8 cellular contexts compared by ENCODE assay signal in the genomic region with DNA sequence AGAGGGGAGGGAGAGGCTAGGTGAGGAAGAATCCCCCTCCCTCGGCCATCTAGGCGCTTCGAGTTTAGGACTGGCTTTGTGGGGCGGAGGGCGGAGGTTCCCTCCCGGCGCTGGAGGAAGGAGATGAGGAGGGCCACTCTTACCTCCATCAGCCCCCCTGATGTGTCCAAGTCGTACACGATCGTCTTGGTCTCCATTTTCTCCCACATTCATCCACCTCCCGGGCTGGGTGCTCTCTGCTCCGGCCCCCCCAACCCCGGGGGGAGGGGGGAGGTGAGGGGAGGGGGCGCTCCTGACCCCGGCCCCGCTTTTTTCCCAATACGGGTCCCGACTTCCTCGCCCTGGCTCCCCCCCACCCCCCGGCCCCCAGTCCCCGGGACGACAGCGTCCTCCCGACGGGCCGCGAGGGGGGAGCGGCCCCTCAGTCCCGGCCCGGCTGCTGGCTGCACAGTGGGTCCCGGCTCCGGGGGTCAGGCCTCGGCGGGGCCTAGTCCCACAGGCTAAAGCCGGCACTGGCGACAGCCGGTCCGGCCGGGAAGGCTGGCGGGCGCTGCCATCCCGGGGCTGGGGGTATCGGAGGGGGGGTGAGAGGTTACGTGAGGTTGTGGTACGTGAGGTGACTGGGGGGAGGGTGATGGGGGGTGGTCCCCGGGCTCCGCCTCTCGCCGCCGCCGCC. TPM values are rescaled to one million over a fixed set of nuclear protein-coding genes. Genes with fewer than 3 reads are reported as not detected.
DNase-seq lines count a peak whose midpoint lies in the region; ATAC-seq and TF ChIP-seq lines count a peak whose summit lies in the region.

No MANE protein-coding gene starts in this region.

- peaks cover 8% of the 10 kb centered on the region for H3K36me3 ChIP-seq in NT2/D1 (ENCODE audit: insufficient read depth, insufficient read length, low read length)
- H3K36me3 ChIP-seq in ovary = no peaks in the 10 kb centered on the region

- DNase-seq in NT2/D1 (ENCODE audit: low read depth, low spot score) (no peak), epithelial cell of prostate (ENCODE audit: low read depth, low spot score) (no peak), ovary (no peak), T1000 (lab: John Stamatoyannopoulos, UW) (no peak), NCI-H2196 treated with DMSO at 0.1 percent for 48 hours (lab: John Stamatoyannopoulos, UW; ENCODE audit: unreplicated experiment) (no peak)

- H3K9ac ChIP-seq in NT2/D1 (ENCODE audit: insufficient read length, low read depth) = peak overlapping the region; percentile 93

- H3K9me3 ChIP-seq in NT2/D1 (ENCODE audit: insufficient read depth, low read length) = no peaks in the 10 kb centered on the region
- no peaks in the 10 kb centered on the region for H3K9me3 ChIP-seq in ovary

- WGBS in ovary, 3 donors = 1% methylated on average over 26 to 51 of the region's 51 CpGs

- peak; percentile 1 for ATAC-seq in GM19395 (IDR thresholded peaks at IDR 0.05; ENCODE audit: unreplicated experiment)
- no peak for ATAC-seq in HG02885 (IDR thresholded peaks at IDR 0.05; ENCODE audit: poor library complexity, unreplicated experiment)
- ATAC-seq in GM19023 (IDR thresholded peaks at IDR 0.05; ENCODE audit: unreplicated experiment) = no peak

- no peak for TF ChIP-seq POLR2A in ovary (IDR thresholded peaks at IDR 0.05)

- H3K4me1 ChIP-seq in NT2/D1 (ENCODE audit: insufficient read depth, insufficient read length) = no peaks in the 10 kb centered on the region
- H3K4me1 ChIP-seq in ovary (ENCODE audit: insufficient read depth) = peaks cover 5% of the 10 kb centered on the region

- H3K27me3 ChIP-seq in NT2/D1 (ENCODE audit: insufficient read depth, insufficient read length) = no peaks in the 10 kb centered on the region
- H3K27me3 ChIP-seq in ovary = no peaks in the 10 kb centered on the region

- no peak for TF ChIP-seq CTCF in ovary (IDR thresholded peaks at IDR 0.05)

- no peak for TF ChIP-seq EP300 in ovary (IDR thresholded peaks at IDR 0.05)

- intact Hi-C loops in ovary (cut with DNase I) = loop anchor here in 2 of 4 donors (5.0 kb wide), 1 partner anchor 614 kb away; the partner anchor contains the start of genes IFT20 (in 2 of the 2) and TNFAIP1 (in 2 of the 2)

- H3K27ac ChIP-seq in epithelial cell of prostate = peak overlapping the region; percentile 98
- H3K27ac ChIP-seq in ovary = peak overlapping the region; percentile 75 to 77

- H3K4me3 ChIP-seq in NT2/D1 (ENCODE audit: insufficient read length, low read depth) (peak overlapping the region; percentile 84), ovary (peak overlapping the region; percentile 68)

RNA-seq across cellular contexts. Expression of gene PHF12, which starts 0.4 kb away (rescaled TPM):
- total RNA-seq in ovary = 10 to 100 TPM; 39.8 to 62.7 (median 48.8) TPM
- polyA plus RNA-seq in ovary = 10 to 100 TPM; 22.7 to 28.1 TPM

RNA-seq across cellular contexts. Expression of gene DHRS13, which starts 48.0 kb away (rescaled TPM):
- 10 to 100 TPM in 1 of 7 donors, 1 to 10 TPM in 6; 7.3 to 13.8 (median 8.1) TPM for total RNA-seq in ovary
- polyA plus RNA-seq in ovary = 1 to 10 TPM; 3.7 to 5.1 TPM

RNA-seq across cellular contexts. Expression of gene FLOT2, which starts 53.4 kb away (rescaled TPM):
- total RNA-seq in ovary = 10 to 100 TPM; 29.3 to 82.3 (median 75.0) TPM
- 10 to 100 TPM; 39.3 to 44.7 TPM for polyA plus RNA-seq in ovary

RNA-seq across cellular contexts. Expression of gene SEZ6, which starts 54.9 kb away (rescaled TPM):
- not detected for total RNA-seq in ovary
- polyA plus RNA-seq in ovary = not detected
